In the genomic region with DNA sequence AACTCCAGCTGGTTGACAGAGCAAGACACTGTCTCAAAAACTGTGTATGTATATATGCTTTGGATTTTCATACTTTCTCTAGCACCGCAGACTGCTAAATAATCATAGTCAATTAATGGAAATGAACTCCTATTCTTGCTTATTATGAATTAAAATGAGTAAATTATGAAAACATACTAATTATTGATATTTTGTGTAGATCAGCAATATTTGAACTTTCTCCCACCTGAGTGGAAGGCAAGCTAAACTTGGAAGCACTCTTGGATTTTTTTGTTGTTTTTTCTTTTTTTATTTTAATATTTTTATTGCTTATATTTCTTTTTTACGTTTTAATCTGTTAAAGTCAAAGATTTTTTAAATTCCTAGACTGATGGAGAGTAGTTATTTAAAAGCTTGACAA, we compare ENCODE assay signal across 36 cellular contexts.
DNase-seq lines count a peak whose midpoint lies in the region; ATAC-seq, FAIRE-seq and TF ChIP-seq lines count a peak whose summit lies in the region.
"Had no signal": no experiment of that assay in that cellular context is flagged by ENCODE, and none has a peak within 500 bp of the region (broad histone marks: within the 10 kb centered on the region; RNA-seq: fewer than 3 reads in every experiment).

No MANE protein-coding gene starts in this region.

- no peaks in the 10 kb centered on the region for H3K4me1 Mint-ChIP-seq in neural progenitor cell
- H3K4me1 Mint-ChIP-seq: CD4-positive, alpha-beta memory T cell; CD4-positive, CD25-positive, alpha-beta regulatory T cell; CD8-positive, alpha-beta memory T cell had no signal

- no peak overlapping the region for H2BK20ac ChIP-seq in IMR-90 (ENCODE audit: low read depth, low read length)

- no peak overlapping the region for H2BK5ac ChIP-seq in IMR-90 (ENCODE audit: low read depth, low read length, poor library complexity, severe bottlenecking)

- no peaks in the 10 kb centered on the region for H3K36me3 ChIP-seq in HepG2 (replicated peaks in 1 of 2; ENCODE audit: control insufficient read depth in 1 of 2, insufficient read depth in 2 of 2, low read length in 2 of 2)
- no peaks in the 10 kb centered on the region for H3K36me3 ChIP-seq in right lobe of liver
- no peaks in the 10 kb centered on the region for H3K36me3 ChIP-seq in IMR-90 (ENCODE audit: control insufficient read depth, insufficient read depth, low read length)
- no peaks in the 10 kb centered on the region for H3K36me3 ChIP-seq in K562 (ENCODE audit: control insufficient read depth, insufficient read depth, low read length)
- H3K36me3 ChIP-seq in small intestine (ENCODE audit: control insufficient read depth in 2 of 2, insufficient read depth in 2 of 2, low read length in 2 of 2): no peaks in the 10 kb centered on the region
- no peaks in the 10 kb centered on the region for H3K36me3 ChIP-seq in neural progenitor cell
- H3K36me3 ChIP-seq: BE2C; BLaER1; BLaER1 treated with 17β-estradiol and CSF1 and Interleukin-3, amounts not matched to agents 10 nM and 100 nM had no signal

- FAIRE-seq in HepG2 (lab: Jason Lieb, UNC) (no peak), A549 (lab: Jason Lieb, UNC) (no peak), K562 (lab: Jason Lieb, UNC) (no peak), small intestine (lab: Jason Lieb, UNC) (no peak)
- FAIRE-seq: A204.1, D721Med had no signal

- no peak overlapping the region for H3K4me2 ChIP-seq in HepG2 (ENCODE audit: low read depth, low read length)
- no peak overlapping the region for H3K4me2 ChIP-seq in A549
- H3K4me2 ChIP-seq in IMR-90 (ENCODE audit: low read depth, low read length): no peak overlapping the region
- H3K4me2 ChIP-seq in K562 (ENCODE audit: insufficient read depth, low read length): no peak overlapping the region
- no peak overlapping the region for H3K4me2 ChIP-seq in neural progenitor cell
- H3K4me2 ChIP-seq: BLaER1; BLaER1 treated with 17β-estradiol and CSF1 and Interleukin-3, amounts not matched to agents 10 nM and 100 nM had no signal

- ATAC-seq in HepG2 (no peak), right lobe of liver (no peak), A549 (no peak), IMR-90 (ENCODE audit: low read depth) (no peak), K562 (no peak)
- ATAC-seq: CD8-positive, alpha-beta T cell had no signal

- H3K9me3 ChIP-seq in HepG2 (ENCODE audit: low read length) (no peaks in the 10 kb centered on the region), right lobe of liver (no peaks in the 10 kb centered on the region), A549 (no peaks in the 10 kb centered on the region), IMR-90 (ENCODE audit: control insufficient read depth, insufficient read depth, low read length) (0 out of 2 replicates have a peak, but pooled peaks cover 3% of the 10 kb centered on the region), K562 (replicated peaks; ENCODE audit: control insufficient read depth, insufficient read depth, low read depth, low read length) (no peaks in the 10 kb centered on the region), small intestine (ENCODE audit: control insufficient read depth, low read depth) (no peaks in the 10 kb centered on the region), neural progenitor cell (ENCODE audit: low read depth) (no peaks in the 10 kb centered on the region)
- H3K9me3 ChIP-seq: BE2C, Caco-2 had no signal

- in situ Hi-C loops in HepG2 (cut with HindIII; ENCODE audit: extremely low pct_ligation_motif_present, low pct_unique_long_range_greater_than_20kb) (no loop called here), IMR-90 (cut with MboI; ENCODE audit: low sequenced_read_pairs) (no loop called here), K562 (cut with MboI) (loop anchor here (10.0 kb wide), 1 partner anchor 1694 kb away; no protein-coding TSS in a partner anchor)

- H4K8ac ChIP-seq in IMR-90 (ENCODE audit: low read depth in 2 of 2, low read length in 2 of 2): no peak overlapping the region

- H3K4me3 Mint-ChIP-seq in neural progenitor cell: no peak overlapping the region
- H3K4me3 Mint-ChIP-seq: B cell; CD14-positive monocyte; CD4-positive, alpha-beta memory T cell; CD4-positive, alpha-beta T cell; CD4-positive, CD25-positive, alpha-beta regulatory T cell; CD8-positive, alpha-beta memory T cell; CD8-positive, alpha-beta T cell had no signal

- H3K79me1 ChIP-seq in IMR-90 (ENCODE audit: low read depth in 1 of 2, low read length in 2 of 2): no peaks in the 10 kb centered on the region

- H3K9ac ChIP-seq in HepG2 (ENCODE audit: insufficient read depth, low read depth, low read length): no peak overlapping the region
- H3K9ac ChIP-seq in IMR-90 (ENCODE audit: low read depth, low read length): no peak overlapping the region
- no peak overlapping the region for H3K9ac ChIP-seq in K562 (ENCODE audit: insufficient read depth in 1 of 2, low read depth in 2 of 2, low read length in 2 of 2)
- H3K9ac ChIP-seq in neural progenitor cell: no peak overlapping the region
- H3K9ac ChIP-seq: BLaER1; BLaER1 treated with 17β-estradiol and CSF1 and Interleukin-3, amounts not matched to agents 10 nM and 100 nM had no signal

- no peaks in the 10 kb centered on the region; a peak in 1 of 5 replicates for H3K27me3 ChIP-seq in HepG2 (ENCODE audit: control insufficient read depth in 1 of 2, insufficient read depth in 2 of 2, low read length in 2 of 2)
- H3K27me3 ChIP-seq in right lobe of liver: no peaks in the 10 kb centered on the region
- peaks cover 13% of the 10 kb centered on the region for H3K27me3 ChIP-seq in IMR-90 (ENCODE audit: control insufficient read depth, insufficient read depth, low read length)
- H3K27me3 ChIP-seq in K562 (ENCODE audit: control insufficient read depth in 2 of 2, insufficient read depth in 2 of 2, low read length in 2 of 2): peaks cover 0 to 12% of the 10 kb centered on the region in 2 experiments; a peak in 1 of 5 replicates
- H3K27me3 ChIP-seq in small intestine (ENCODE audit: control insufficient read depth in 2 of 2, insufficient read depth in 2 of 2, low read length in 2 of 2): peaks cover 0 to 2% of the 10 kb centered on the region in 2 donors
- H3K27me3 ChIP-seq in neural progenitor cell: no peaks in the 10 kb centered on the region
- H3K27me3 ChIP-seq: BE2C; BLaER1; BLaER1 treated with 17β-estradiol and CSF1 and Interleukin-3, amounts not matched to agents 10 nM and 100 nM had no signal

- POLR2A ChIA-PET in HepG2 (lab: Yijun Ruan, JAX) (no interaction called here), A549 (lab: Yijun Ruan, JAX) (no interaction called here), IMR-90 (lab: Charles Lee; ENCODE audit: unreplicated experiment) (no interaction called here), K562 (lab: Yijun Ruan, JAX) (no interaction called here)

- H2AK5ac ChIP-seq in IMR-90 (ENCODE audit: low read depth, low read length): no peak overlapping the region

- H3K56ac ChIP-seq in IMR-90 (ENCODE audit: extremely low read depth, insufficient read depth, low read length): no peak overlapping the region

- BruUV-seq in HepG2 (replicated peaks; lab: Mats Ljungman, UMichigan) (no TSS peak), IMR-90 (replicated peaks; lab: Mats Ljungman, UMichigan) (no TSS peak), K562 (replicated peaks; lab: Mats Ljungman, UMichigan) (no TSS peak)

- TF ChIP-seq RAD21 in HepG2 (CRISPR knock-in tag; IDR thresholded peaks at IDR 0.05): no peak
- no peak for TF ChIP-seq RAD21 in A549 (conservative IDR thresholded peaks at IDR 0.05 in 1 of 2, IDR thresholded peaks at IDR 0.05 in 1 of 2)
- no peak for TF ChIP-seq RAD21 in IMR-90 (IDR thresholded peaks at IDR 0.05; ENCODE audit: low read length)
- no peak for TF ChIP-seq RAD21 in K562 (CRISPR knock-in tag; conservative IDR thresholded peaks at IDR 0.05 in 1 of 2, IDR thresholded peaks at IDR 0.05 in 1 of 2)

- no peak overlapping the region for H4K91ac ChIP-seq in IMR-90 (ENCODE audit: insufficient read depth, low read depth, low read length)

- H3F3A ChIP-seq in neural progenitor cell (ENCODE audit: low read depth): no peaks in the 10 kb centered on the region

- CTCF ChIA-PET in HepG2 (lab: Yijun Ruan, JAX; ENCODE audit: low intra/inter-chr PET ratio, low total read pairs) (no interaction called here), A549 (lab: Yijun Ruan, JAX) (interaction anchor here (0.7 to 1.4 kb wide), 2 partner anchors 18 to 22 kb away, joined by 3 to 4 read pairs; no protein-coding TSS in a partner anchor), IMR-90 (lab: Yijun Ruan, JAX) (no interaction called here), K562 (lab: Yijun Ruan, JAX; ENCODE audit: low intra/inter-chr PET ratio) (interaction anchor here (0.6 kb wide), 1 partner anchor 683 kb away, joined by 3 read pairs; no protein-coding TSS in a partner anchor)

- no peak overlapping the region for H4K5ac ChIP-seq in IMR-90 (ENCODE audit: low read depth, low read length)

- H3K27ac ChIP-seq in HepG2 (ENCODE audit: extremely low read length, insufficient read depth, low read length): no peak overlapping the region
- no peak overlapping the region for H3K27ac ChIP-seq in right lobe of liver
- H3K27ac ChIP-seq in A549: no peak overlapping the region
- no peak overlapping the region for H3K27ac ChIP-seq in IMR-90 (ENCODE audit: insufficient read depth, low read length)
- no peak overlapping the region for H3K27ac ChIP-seq in K562 (ENCODE audit: extremely low read depth, low read depth, low read length)
- H3K27ac ChIP-seq in small intestine (ENCODE audit: low read depth in 1 of 2, low read length in 1 of 2): no peak overlapping the region
- no peak overlapping the region for H3K27ac ChIP-seq in neural progenitor cell
- H3K27ac ChIP-seq: 22Rv1; BLaER1; BLaER1 treated with 17β-estradiol and CSF1 and Interleukin-3, amounts not matched to agents 10 nM and 100 nM; C4-2B had no signal

- H3K4me3 ChIP-seq in HepG2 (replicated peaks in 1 of 3; ENCODE audit: insufficient read depth in 1 of 3, low read depth in 2 of 3, low read length in 3 of 3) (no peak overlapping the region), right lobe of liver (no peak overlapping the region), A549 (no peak overlapping the region), IMR-90 (ENCODE audit: insufficient read depth, low read depth, low read length) (no peak overlapping the region), K562 (no peak overlapping the region), small intestine (ENCODE audit: low read depth in 1 of 2, low read length in 2 of 2) (no peak overlapping the region), neural progenitor cell (no peak overlapping the region)
- H3K4me3 ChIP-seq: BLaER1; BLaER1 treated with 17β-estradiol and CSF1 and Interleukin-3, amounts not matched to agents 10 nM and 100 nM had no signal

- no peak for DNase-seq in HepG2 (ENCODE audit: low spot score)
- DNase-seq in right lobe of liver: no peak
- no peak for DNase-seq in A549 (ENCODE audit: low read depth in 1 of 2, low spot score in 1 of 2)
- no peak for DNase-seq in IMR-90
- no peak for DNase-seq in K562 (ENCODE audit: extremely low read depth in 1 of 4, low spot score in 3 of 4)
- DNase-seq in SHP77 treated with DMSO at 0.1 percent for 48 hours (lab: John Stamatoyannopoulos, UW): no peak
- DNase-seq in small intestine: no peak
- no peak for DNase-seq in neural progenitor cell (ENCODE audit: low spot score)
- DNase-seq: 8988T; ACHN; AML-193; BE2C; C1 segment of cervical spinal cord; Caco-2; Calu3; CD4-positive, alpha-beta memory T cell; CD4-positive, alpha-beta T cell; CD4-positive, CD25-positive, alpha-beta regulatory T cell; CD8-positive, alpha-beta memory T cell; CD8-positive, alpha-beta T cell; COR-L47; DMS 273 treated with DMSO at 0.1 percent for 48 hours; DMS153; DMS53; DMS79; DMS79 treated with DMSO at 0.1 percent for 48 hours; DND-41; EL had no signal

- no peak overlapping the region for H3K23ac ChIP-seq in IMR-90 (ENCODE audit: low read depth, low read length)

- WGBS in HepG2 (ENCODE audit: low lambda C conversion rate): 43% methylated on average over 2 of the region's 2 CpGs
- 50% methylated on average over 1 of the region's 2 CpGs for WGBS in right lobe of liver (ENCODE audit: insufficient coverage, low coverage, low lambda C conversion rate, missing lambda C conversion rate)
- WGBS in A549 (ENCODE audit: missing lambda C conversion rate): 85% methylated on average over 2 of the region's 2 CpGs
- no CpG with 5 or more reads among the region's 2 CpGs for WGBS in IMR-90 (ENCODE audit: extremely low coverage in 2 of 2, insufficient read length in 1 of 2), 2 experiments
- 0% methylated on average over 2 of the region's 2 CpGs for WGBS in K562 (ENCODE audit: insufficient coverage, low coverage, missing lambda C conversion rate)
- WGBS in small intestine, 3 donors: 95 to 100% (median 95%) methylated on average over 2 of the region's 2 CpGs

- H3K4me1 ChIP-seq in HepG2 (ENCODE audit: insufficient read depth, low read length): no peaks in the 10 kb centered on the region
- no peaks in the 10 kb centered on the region for H3K4me1 ChIP-seq in right lobe of liver
- no peaks in the 10 kb centered on the region for H3K4me1 ChIP-seq in A549
- no peaks in the 10 kb centered on the region for H3K4me1 ChIP-seq in IMR-90 (ENCODE audit: control insufficient read depth, insufficient read depth, low read length)
- peaks cover 0 to 6% of the 10 kb centered on the region in 2 experiments; a peak in 2 of 5 replicates for H3K4me1 ChIP-seq in K562 (replicated peaks in 1 of 2; ENCODE audit: control insufficient read depth in 2 of 2, insufficient read depth in 2 of 2, low read length in 2 of 2)
- no peaks in the 10 kb centered on the region for H3K4me1 ChIP-seq in small intestine (ENCODE audit: control insufficient read depth in 2 of 2, insufficient read depth in 1 of 2, low read depth in 1 of 2, low read length in 1 of 2)
- H3K4me1 ChIP-seq in neural progenitor cell: no peaks in the 10 kb centered on the region
- H3K4me1 ChIP-seq: BE2C, Caco-2 had no signal

- no peak overlapping the region for H3K14ac ChIP-seq in IMR-90 (replicated peaks; ENCODE audit: low read depth, low read length)

- H2AFZ ChIP-seq in HepG2 (ENCODE audit: low read length) (no peak overlapping the region), IMR-90 (replicated peaks; ENCODE audit: low read length, poor library complexity) (no peak overlapping the region), K562 (ENCODE audit: low read depth, low read length) (no peak overlapping the region), neural progenitor cell (replicated peaks) (no peak overlapping the region)

- no peak overlapping the region for H2BK15ac ChIP-seq in IMR-90 (ENCODE audit: low read depth, low read length)

- no peak overlapping the region for H3K4ac ChIP-seq in IMR-90 (ENCODE audit: low read depth, low read length)

- no peak overlapping the region for H2BK120ac ChIP-seq in IMR-90 (ENCODE audit: low read depth, low read length)

- no peak for TF ChIP-seq EP300 in HepG2 (IDR thresholded peaks at IDR 0.05; ENCODE audit: low read depth in 2 of 2, low read length in 2 of 2)
- no peak for TF ChIP-seq EP300 in HepG2 (CRISPR knock-in tag; IDR thresholded peaks at IDR 0.05; ENCODE audit: borderline replicate concordance)
- TF ChIP-seq EP300 in A549 (IDR thresholded peaks at IDR 0.05): no peak
- no peak for TF ChIP-seq EP300 in K562 (IDR thresholded peaks at IDR 0.05; ENCODE audit: low read length)

- intact Hi-C loops in HepG2 (cut with micrococcal nuclease; ENCODE audit: unreplicated experiment): no loop called here
- intact Hi-C loops in right lobe of liver (cut with DNase I): no loop called here
- intact Hi-C loops in IMR-90 (cut with micrococcal nuclease): no loop called here
- intact Hi-C loops in K562 (cut with micrococcal nuclease): no loop called here

- no peak overlapping the region for H3K18ac ChIP-seq in IMR-90 (ENCODE audit: low read depth, low read length)

- H2AK9ac ChIP-seq in IMR-90 (replicated peaks; ENCODE audit: low read depth, low read length, poor library complexity): no peak overlapping the region

- no peaks in the 10 kb centered on the region for H3K9me3 Mint-ChIP-seq in neural progenitor cell
- H3K9me3 Mint-ChIP-seq: CD4-positive, alpha-beta T cell; CD8-positive, alpha-beta T cell had no signal

- H4K20me1 ChIP-seq in HepG2 (ENCODE audit: insufficient read depth, low read length) (no peaks in the 10 kb centered on the region), IMR-90 (ENCODE audit: insufficient read depth, low read length) (no peaks in the 10 kb centered on the region), K562 (replicated peaks; ENCODE audit: control insufficient read depth, insufficient read depth, low read length) (no peaks in the 10 kb centered on the region), neural progenitor cell (ENCODE audit: low read depth) (no peaks in the 10 kb centered on the region)
- H4K20me1 ChIP-seq: BLaER1; BLaER1 treated with 17β-estradiol and CSF1 and Interleukin-3, amounts not matched to agents 10 nM and 100 nM had no signal

- no peak overlapping the region for H3K27ac Mint-ChIP-seq in neural progenitor cell
- H3K27ac Mint-ChIP-seq: B cell; CD14-positive monocyte; CD4-positive, alpha-beta memory T cell; CD4-positive, alpha-beta T cell; CD4-positive, CD25-positive, alpha-beta regulatory T cell; CD8-positive, alpha-beta memory T cell; CD8-positive, alpha-beta T cell had no signal

- no peak for TF ChIP-seq POLR2A in HepG2 (IDR thresholded peaks at IDR 0.05; ENCODE audit: insufficient read depth in 1 of 2, low read depth in 2 of 2, low read length in 2 of 2)
- TF ChIP-seq POLR2A in right lobe of liver (IDR thresholded peaks at IDR 0.05): no peak
- TF ChIP-seq POLR2A in A549 (IDR thresholded peaks at IDR 0.05; ENCODE audit: low read length): no peak
- no peak for TF ChIP-seq POLR2A in IMR-90 (IDR thresholded peaks at IDR 0.05; ENCODE audit: low read depth, low read length)
- TF ChIP-seq POLR2A in K562 (conservative IDR thresholded peaks at IDR 0.05): no peak

- H3K79me2 ChIP-seq in HepG2 (ENCODE audit: insufficient read depth, low read length) (no peaks in the 10 kb centered on the region), K562 (ENCODE audit: control insufficient read depth, insufficient read depth, low read length) (no peaks in the 10 kb centered on the region), neural progenitor cell (ENCODE audit: low read depth) (no peaks in the 10 kb centered on the region)

- TF ChIP-seq CTCF in HepG2 (CRISPR knock-in tag; IDR thresholded peaks at IDR 0.05): no peak
- no peak for TF ChIP-seq CTCF in right lobe of liver (IDR thresholded peaks at IDR 0.05)
- no peak for TF ChIP-seq CTCF in A549 (IDR thresholded peaks at IDR 0.05)
- no peak for TF ChIP-seq CTCF in IMR-90 (conservative IDR thresholded peaks at IDR 0.05; ENCODE audit: low read depth, low read length)
- no peak for TF ChIP-seq CTCF in K562 (IDR thresholded peaks at IDR 0.05 in 2 of 3, conservative IDR thresholded peaks at IDR 0.05 in 1 of 3; ENCODE audit: insufficient read depth in 2 of 3, low read depth in 1 of 3, low read length in 3 of 3)
- TF ChIP-seq CTCF in neural progenitor cell (IDR thresholded peaks at IDR 0.05): no peak

- H3K36me3 Mint-ChIP-seq in neural progenitor cell: no peaks in the 10 kb centered on the region
- H3K36me3 Mint-ChIP-seq: CD4-positive, alpha-beta memory T cell; CD4-positive, CD25-positive, alpha-beta regulatory T cell; CD8-positive, alpha-beta memory T cell; CD8-positive, alpha-beta T cell had no signal

- no peaks in the 10 kb centered on the region for H3K9me1 ChIP-seq in IMR-90 (ENCODE audit: insufficient read depth, low read length)
- H3K9me1 ChIP-seq in K562 (ENCODE audit: control insufficient read depth, insufficient read depth, low read length): no peaks in the 10 kb centered on the region

- no peaks in the 10 kb centered on the region for H3K27me3 Mint-ChIP-seq in neural progenitor cell (ENCODE audit: insufficient read depth, low read depth)
- H3K27me3 Mint-ChIP-seq: B cell had no signal

- dilution Hi-C loops in IMR-90 (cut with HindIII; ENCODE audit: low sequenced_read_pairs, unreplicated experiment): no loop called here

Comparison
In these comparisons a context has a peak if more than half of its experiments do, and no peak if none do; other contexts are left out.
1. CTCF ChIA-PET loops: an anchor here in A549 (0.7 to 1.4 kb wide) and K562 (0.6 kb wide); none called in HepG2 and IMR-90.